In genomic region chr1:161731241-161731640, GRCh38 we compare ENCODE assay signal across 31 cellular contexts. TPM values are rescaled to one million over a fixed set of nuclear protein-coding genes. Genes with fewer than 3 reads are reported as not detected.
"Had no signal": no experiment of that assay in that cellular context is flagged by ENCODE, and none has a peak within 500 bp of the region (broad histone marks: within the 10 kb centered on the region; RNA-seq: fewer than 3 reads in every experiment).

No MANE protein-coding gene starts in this region.

- H3K27ac ChIP-seq: breast epithelium, esophagus muscularis mucosa, heart left ventricle, neural progenitor cell, parathyroid adenoma, spleen, tibial nerve had no signal

- H3K9me3 ChIP-seq: breast epithelium, esophagus muscularis mucosa, heart left ventricle, spleen, tibial nerve had no signal

- H3K27ac Mint-ChIP-seq: activated CD4-positive, alpha-beta T cell treated with anti-CD3 and anti-CD28 coated beads for 36 hours; activated T-helper 1 cell treated with anti-CD3 and anti-CD28 coated beads, Interleukin-12 subunit alpha, Interleukin-12 subunit beta, Interleukin-2, Interleukin-4 antibody, amounts not matched to agents 30 ng/mL and 10 ng/mL and 1 ng/mL, durations not matched to agents 14 hours and 24 hours and 36 hours; dendritic cell treated with granulocyte-macrophage colony-stimulating factor and Interleukin-4, amounts not matched to agents 40 ng/mL and 50 ng/mL, for 4 days; endodermal cell; mesothelial cell of epicardium; neural progenitor cell had no signal

- H3K27me3 ChIP-seq: breast epithelium, foreskin keratinocyte, tibial nerve had no signal

- H3K36me3 Mint-ChIP-seq: immature natural killer cell, mesothelial cell of epicardium, naive B cell, neural progenitor cell had no signal

- H3K4me3 Mint-ChIP-seq: activated B cell treated with CpG ODN at 0.5 μM for 24 hours; activated CD4-positive, alpha-beta T cell treated with anti-CD3 and anti-CD28 coated beads for 36 hours; activated naive CD8-positive, alpha-beta T cell treated with anti-CD3 and anti-CD28 coated beads, Interleukin-2, amount 50 U/mL, for 24 hours; activated T-helper 1 cell treated with anti-CD3 and anti-CD28 coated beads, Interleukin-12 subunit alpha, Interleukin-12 subunit beta, Interleukin-2, Interleukin-4 antibody, amounts not matched to agents 30 ng/mL and 10 ng/mL and 1 ng/mL, durations not matched to agents 14 hours and 24 hours and 36 hours; dendritic cell treated with granulocyte-macrophage colony-stimulating factor and Interleukin-4, amounts not matched to agents 40 ng/mL and 50 ng/mL, for 4 days; mesothelial cell of epicardium; neural progenitor cell had no signal

- ATAC-seq: activated CD4-positive, alpha-beta T cell treated with anti-CD3 and anti-CD28 coated beads for 36 hours; activated naive CD8-positive, alpha-beta T cell treated with anti-CD3 and anti-CD28 coated beads, Interleukin-2, amount 50 U/mL, for 24 hours; foreskin keratinocyte; heart left ventricle; left colon; right cardiac atrium had no signal

- H3K36me3 ChIP-seq: breast epithelium, esophagus muscularis mucosa, heart left ventricle, neural progenitor cell, spleen, tibial nerve had no signal

- H3K4me1 ChIP-seq: breast epithelium, neural progenitor cell, parathyroid adenoma had no signal

- H3K9ac ChIP-seq: neural progenitor cell, parathyroid adenoma had no signal

- FAIRE-seq: kidney, urothelium cell line had no signal

- H3K4me2 ChIP-seq: neural progenitor cell had no signal

- H3K4me3 ChIP-seq: breast epithelium, esophagus muscularis mucosa, heart left ventricle, neural progenitor cell, spleen, tibial nerve had no signal

- H3K27me3 Mint-ChIP-seq: activated B cell treated with CpG ODN at 0.5 μM for 24 hours, naive B cell had no signal

- H3K79me2 ChIP-seq: parathyroid adenoma had no signal

- H2AFZ ChIP-seq: neural progenitor cell, parathyroid adenoma had no signal

- DNase-seq: activated B cell treated with CpG ODN at 0.5 μM for 24 hours; activated CD4-positive, alpha-beta T cell treated with anti-CD3 and anti-CD28 coated beads for 36 hours; activated effector memory CD4-positive, alpha-beta T cell treated with anti-CD3 and anti-CD28 coated beads, Interleukin-2, amount 50 U/mL, for 16 hours; activated naive CD4-positive, alpha-beta T cell treated with anti-CD3 and anti-CD28 coated beads, Interleukin-2, amount 50 U/mL, for 16 hours; activated naive CD8-positive, alpha-beta T cell treated with anti-CD3 and anti-CD28 coated beads, Interleukin-2, amount 50 U/mL, for 24 hours; activated T-cell treated with anti-CD3 and anti-CD28 coated beads, Interleukin-2, amount 50 U/mL, for 1 hour; central memory CD4-positive, alpha-beta T cell; endodermal cell; foreskin keratinocyte; heart left ventricle; hypothalamus; immature natural killer cell; kidney; left colon; mammary epithelial cell; naive B cell; occipital lobe; right cardiac atrium; spleen; stimulated activated naive CD4-positive, alpha-beta T cell treated with Interleukin-2 at 50 U/mL for 16 hours had no signal

- H3K9me3 Mint-ChIP-seq: activated B cell treated with CpG ODN at 0.5 μM for 24 hours; activated naive CD8-positive, alpha-beta T cell treated with anti-CD3 and anti-CD28 coated beads, Interleukin-2, amount 50 U/mL, for 24 hours; activated T-helper 1 cell treated with anti-CD3 and anti-CD28 coated beads, Interleukin-12 subunit alpha, Interleukin-12 subunit beta, Interleukin-2, Interleukin-4 antibody, amounts not matched to agents 30 ng/mL and 10 ng/mL and 1 ng/mL, durations not matched to agents 14 hours and 24 hours and 36 hours; dendritic cell treated with granulocyte-macrophage colony-stimulating factor and Interleukin-4, amounts not matched to agents 40 ng/mL and 50 ng/mL, for 4 days; endodermal cell; immature natural killer cell; mesothelial cell of epicardium; naive B cell; neural progenitor cell had no signal

RNA-seq across cellular contexts. Expression of gene FCRLB, which starts 9.9 kb away (rescaled TPM):
- total RNA-seq: activated CD4-positive, alpha-beta T cell treated with anti-CD3 and anti-CD28 coated beads for 36 hours; activated T-helper 1 cell treated with anti-CD3 and anti-CD28 coated beads, Interleukin-12 subunit alpha, Interleukin-12 subunit beta, Interleukin-2, Interleukin-4 antibody, amounts not matched to agents 30 ng/mL and 10 ng/mL and 1 ng/mL, durations not matched to agents 14 hours and 24 hours and 36 hours; left colon had no signal

RNA-seq across cellular contexts. Expression of gene FCRLA, which starts 24.2 kb away (rescaled TPM):
- total RNA-seq: activated CD4-positive, alpha-beta T cell treated with anti-CD3 and anti-CD28 coated beads for 36 hours; activated T-helper 1 cell treated with anti-CD3 and anti-CD28 coated beads, Interleukin-12 subunit alpha, Interleukin-12 subunit beta, Interleukin-2, Interleukin-4 antibody, amounts not matched to agents 30 ng/mL and 10 ng/mL and 1 ng/mL, durations not matched to agents 14 hours and 24 hours and 36 hours; endodermal cell; mesothelial cell of epicardium; occipital lobe; pulmonary artery endothelial cell; right cardiac atrium; T-helper 2 cell treated with Interferon-gamma antibody and Interleukin-4, amounts not matched to agents 100 ng/mL and 5 ng/mL, for 36 hours had no signal
